Comparison of ENCODE assay signal across 8 cellular contexts in genomic region chr11:89491141-89491690, GRCh38.
DNase-seq lines count a peak whose midpoint lies in the region; ATAC-seq and TF ChIP-seq lines count a peak whose summit lies in the region.

Gene NOX4 (minus strand): TSS chr11:89491375. CDS start chr11:89491246, 129 bp downstream.

- H3K27me3 ChIP-seq in brain microvascular endothelial cell (replicated peaks), result no peaks in the 10 kb centered on the region
- no peaks in the 10 kb centered on the region for H3K27me3 ChIP-seq in rectal smooth muscle tissue (ENCODE audit: control insufficient read depth, insufficient read depth, low read length)

- H3K9ac ChIP-seq in rectal smooth muscle tissue (ENCODE audit: low read length), result no peak within 1 kb of the TSS

- ATAC-seq in HG03354 (IDR thresholded peaks at IDR 0.05; ENCODE audit: poor library complexity, severe bottlenecking, unreplicated experiment) (no peak), HG03520 (IDR thresholded peaks at IDR 0.05; ENCODE audit: unreplicated experiment) (no peak)

- H3K36me3 ChIP-seq in brain microvascular endothelial cell (replicated peaks) (no peaks in the 10 kb centered on the region), rectal smooth muscle tissue (ENCODE audit: control insufficient read depth, insufficient read depth, low read length) (no peaks in the 10 kb centered on the region)

- in situ Hi-C loops in brain microvascular endothelial cell (cut with HindIII; ENCODE audit: low pct_ligation_motif_present, low sequenced_read_pairs), result no loop called here

- H3K4me3 ChIP-seq in brain microvascular endothelial cell (ENCODE audit: low read depth, low read length), result peak within 1 kb of the TSS; percentile 66
- peak within 1 kb of the TSS; percentile 35 for H3K4me3 ChIP-seq in iPS-11a (ENCODE audit: low read depth, low read length)
- H3K4me3 ChIP-seq in rectal smooth muscle tissue (ENCODE audit: low read length), result peak within 1 kb of the TSS; percentile 7

- TF ChIP-seq CTCF in brain microvascular endothelial cell (IDR thresholded peaks at IDR 0.05; ENCODE audit: low read depth, low read length, missing control alignments), result no peak

- H3K4me1 ChIP-seq in rectal smooth muscle tissue (ENCODE audit: control insufficient read depth, insufficient read depth, low read length), result no peaks in the 10 kb centered on the region

- peak within 1 kb of the TSS; percentile 75 for H3K27ac ChIP-seq in brain microvascular endothelial cell
- H3K27ac ChIP-seq in rectal smooth muscle tissue (ENCODE audit: low read depth, low read length), result no peak within 1 kb of the TSS

- DNase-seq in GM03348 (ENCODE audit: low spot score), result peak; percentile 59
- DNase-seq in brain microvascular endothelial cell, result peak; percentile 42
- no peak for DNase-seq in SIG-M5 (lab: John Stamatoyannopoulos, UW)
- DNase-seq in NCI-H2227 (lab: John Stamatoyannopoulos, UW; ENCODE audit: unreplicated experiment), result no peak

Comparison
In these comparisons a context has a peak if more than half of its experiments do, and no peak if none do; other contexts are left out.
1. DNase-seq: peak in GM03348 (single experiment) and brain microvascular endothelial cell (single experiment); none in SIG-M5 (single experiment) and NCI-H2227 (single experiment).
2. H3K4me3 ChIP-seq: peak in every context shown above with its lines; median percentile 66 in brain microvascular endothelial cell; 35 in iPS-11a; 7 in rectal smooth muscle tissue.